In the genomic region with DNA sequence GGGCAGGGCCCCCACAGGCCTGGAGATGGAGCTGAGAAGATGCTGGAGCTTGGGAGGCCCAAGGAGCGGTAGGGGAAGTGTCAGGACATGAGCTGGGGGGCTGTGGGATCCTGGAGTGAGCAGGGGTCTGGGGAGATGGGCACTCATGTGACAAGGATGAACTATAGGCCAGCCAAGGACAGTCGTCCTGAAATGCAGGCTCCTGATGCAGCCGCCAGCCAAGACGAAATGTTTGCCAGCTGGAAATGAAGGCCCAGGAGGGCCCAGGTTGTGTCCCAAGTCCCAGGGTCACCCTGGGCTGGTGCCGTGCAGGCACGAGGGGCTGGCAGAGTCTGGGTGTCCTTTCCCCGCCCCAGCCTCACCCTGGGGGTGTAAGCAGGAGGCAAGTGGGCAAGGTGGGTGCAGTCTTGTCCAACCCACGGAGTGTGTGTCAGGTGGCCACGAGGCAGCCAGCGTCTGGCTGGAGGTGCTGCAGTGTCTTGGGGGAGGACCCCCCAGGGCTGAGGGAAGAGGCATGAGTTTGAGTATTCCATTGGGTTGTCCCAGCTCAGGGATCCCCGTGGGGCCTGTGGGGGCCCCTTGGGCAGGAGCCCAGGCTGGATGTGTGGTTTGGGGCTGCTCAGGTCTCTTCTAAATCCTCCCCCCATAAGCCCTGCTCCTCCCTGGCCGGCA, we compare ENCODE assay signal across 35 cellular contexts. TPM values are rescaled to one million over a fixed set of nuclear protein-coding genes. Genes with fewer than 3 reads are reported as not detected.
"Had no signal": no experiment of that assay in that cellular context is flagged by ENCODE, and none has a peak within 500 bp of the region (broad histone marks: within the 10 kb centered on the region; RNA-seq: fewer than 3 reads in every experiment).

No MANE protein-coding gene starts in this region.

- H3K9me3 Mint-ChIP-seq: activated naive CD4-positive, alpha-beta T cell treated with anti-CD3 and anti-CD28 coated beads for 36 hours; activated naive CD8-positive, alpha-beta T cell treated with anti-CD3 and anti-CD28 coated beads for 36 hours; effector memory CD8-positive, alpha-beta T cell; stimulated activated naive B cell treated with anti-CD40 and anti-IgM and Interleukin-4, amounts not matched to agents 10 μg/mL and 1 μg/mL and 100 μg/mL, for 72 hours; T-helper 1 cell treated with Interleukin-12 subunit alpha and Interleukin-12 subunit beta and Interleukin-4 antibody, amounts not matched to agents 30 μg/mL and 1 μg/mL, for 36 hours had no signal

- H3K4me3 Mint-ChIP-seq: activated naive CD4-positive, alpha-beta T cell treated with anti-CD3 and anti-CD28 coated beads for 36 hours; activated naive CD8-positive, alpha-beta T cell treated with anti-CD3 and anti-CD28 coated beads for 36 hours; effector memory CD8-positive, alpha-beta T cell; nephron progenitor cell; stimulated activated naive B cell treated with anti-CD40 and anti-IgM and Interleukin-4, amounts not matched to agents 10 μg/mL and 1 μg/mL and 100 μg/mL, for 72 hours; T-helper 1 cell treated with Interleukin-12 subunit alpha and Interleukin-12 subunit beta and Interleukin-4 antibody, amounts not matched to agents 30 μg/mL and 1 μg/mL, for 36 hours had no signal

- DNase-seq: activated CD4-positive, alpha-beta T cell treated with anti-CD3 and anti-CD28 coated beads for 4 hours; activated CD4-positive, alpha-beta T cell treated with anti-CD3 and anti-CD28 coated beads, Interleukin-2, amount 50 U/mL, for 4 hours; activated effector memory CD4-positive, alpha-beta T cell treated with Interleukin-2 at 50 U/mL for 16 hours; activated naive CD4-positive, alpha-beta T cell treated with anti-CD3 and anti-CD28 coated beads for 36 hours; activated naive CD8-positive, alpha-beta T cell treated with anti-CD3 and anti-CD28 coated beads for 36 hours; activated T-cell treated with anti-CD3 and anti-CD28 coated beads for 4 hours; colonic mucosa; effector memory CD8-positive, alpha-beta T cell; erythroblast; gastrocnemius medialis; mesendoderm; mucosa of descending colon; nephron progenitor cell; nucleus accumbens; stimulated activated CD4-positive, alpha-beta T cell treated with anti-CD3 and anti-CD28 coated beads, Interleukin-15, amount 100 ng/mL, for 24 hours; stimulated activated CD4-positive, alpha-beta T cell treated with anti-CD3 and anti-CD28 coated beads, Interleukin-2, amount 100 ng/mL, for 24 hours; stimulated activated naive B cell treated with anti-CD40 and anti-IgM and Interleukin-4, amounts not matched to agents 10 μg/mL and 1 μg/mL and 100 μg/mL, for 72 hours; T-helper 9 cell had no signal

- H3K4me2 ChIP-seq: hepatocyte, smooth muscle cell had no signal

- H3K4me1 ChIP-seq: body of pancreas, colonic mucosa, gastrocnemius medialis, parathyroid adenoma, right atrium auricular region, tibial nerve had no signal

- H3K36me3 ChIP-seq: adrenal gland, colonic mucosa, gastrocnemius medialis, right atrium auricular region, tibial nerve had no signal

- H3K27ac ChIP-seq: body of pancreas, colonic mucosa, gastrocnemius medialis, hepatocyte, parathyroid adenoma, right atrium auricular region, tibial nerve, VCaP had no signal

- H3K9ac ChIP-seq: parathyroid adenoma had no signal

- H3K36me3 Mint-ChIP-seq: activated naive CD8-positive, alpha-beta T cell treated with anti-CD3 and anti-CD28 coated beads for 36 hours; stimulated activated naive B cell treated with anti-CD40 and anti-IgM and Interleukin-4, amounts not matched to agents 10 μg/mL and 1 μg/mL and 100 μg/mL, for 72 hours had no signal

- ATAC-seq: body of pancreas; effector memory CD8-positive, alpha-beta T cell; gastrocnemius medialis; mucosa of descending colon had no signal

- FAIRE-seq: TTC549 had no signal

- H3K4me1 Mint-ChIP-seq: activated naive CD8-positive, alpha-beta T cell treated with anti-CD3 and anti-CD28 coated beads for 36 hours; stimulated activated naive B cell treated with anti-CD40 and anti-IgM and Interleukin-4, amounts not matched to agents 10 μg/mL and 1 μg/mL and 100 μg/mL, for 72 hours had no signal

- H3K9me3 ChIP-seq: adrenal gland, body of pancreas, colonic mucosa, gastrocnemius medialis, mucosa of descending colon, right atrium auricular region, tibial nerve had no signal

- H3K4me3 ChIP-seq: adrenal gland, body of pancreas, colonic mucosa, gastrocnemius medialis, hepatocyte, lung, mucosa of descending colon, right atrium auricular region, smooth muscle cell, tibial nerve had no signal

- H3K27me3 ChIP-seq: colonic mucosa had no signal

- H2AFZ ChIP-seq: hepatocyte, parathyroid adenoma had no signal

RNA-seq across cellular contexts. Expression of gene MRGPRG, which starts 21.4 kb away (rescaled TPM):
- total RNA-seq: activated naive CD4-positive, alpha-beta T cell treated with anti-CD3 and anti-CD28 coated beads for 36 hours; activated naive CD8-positive, alpha-beta T cell treated with anti-CD3 and anti-CD28 coated beads for 36 hours; adrenal gland; aorta; body of pancreas; colonic mucosa; gastrocnemius medialis; hepatocyte; kidney epithelial cell; lung; mucosa of descending colon; myocyte; pulmonary artery endothelial cell; right atrium auricular region; smooth muscle cell; temporal lobe; tibial nerve; urinary bladder had no signal
- polyA plus RNA-seq: adrenal gland, aorta, hepatocyte, lung, smooth muscle cell, urinary bladder had no signal

RNA-seq across cellular contexts. Expression of gene MRGPRE, which starts 35.0 kb away (rescaled TPM):
- total RNA-seq: activated naive CD4-positive, alpha-beta T cell treated with anti-CD3 and anti-CD28 coated beads for 36 hours; activated naive CD8-positive, alpha-beta T cell treated with anti-CD3 and anti-CD28 coated beads for 36 hours; adrenal gland; aorta; body of pancreas; colonic mucosa; gastrocnemius medialis; hepatocyte; myocyte; pulmonary artery endothelial cell; right atrium auricular region; smooth muscle cell; temporal lobe; urinary bladder had no signal
- polyA plus RNA-seq: adrenal gland, aorta, hepatocyte, smooth muscle cell had no signal
